ENCODE assay signal across 13 cellular contexts in the genomic region with DNA sequence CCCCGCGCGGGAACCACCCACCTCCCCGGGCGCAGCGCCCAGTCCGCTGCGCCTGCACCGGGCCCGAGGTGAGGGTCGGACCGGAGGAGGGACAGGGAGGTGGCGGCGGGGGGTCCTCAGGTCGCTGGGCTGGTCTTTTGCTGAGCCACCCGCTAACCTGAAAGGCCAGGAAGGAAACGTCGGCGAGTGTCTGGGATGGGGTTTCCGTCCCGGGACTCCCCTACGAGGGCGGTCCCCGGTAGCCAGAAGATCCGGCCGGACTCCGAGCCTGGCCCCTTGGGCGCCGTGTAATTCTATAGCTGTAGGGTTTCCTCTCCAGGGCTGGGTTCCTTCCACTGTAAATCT. TPM values are rescaled to one million over a fixed set of nuclear protein-coding genes. Genes with fewer than 3 reads are reported as not detected.
DNase-seq lines count a peak whose midpoint lies in the region; ATAC-seq, FAIRE-seq and TF ChIP-seq lines count a peak whose summit lies in the region.
"Had no signal": no experiment of that assay in that cellular context is flagged by ENCODE, and none has a peak within 500 bp of the region (broad histone marks: within the 10 kb centered on the region; RNA-seq: fewer than 3 reads in every experiment).

No MANE protein-coding gene starts in this region.

- intact Hi-C loops in ascending aorta (cut with DNase I): loop anchor here (5.0 kb wide), 2 partner anchors 402 to 523 kb away; a partner anchor contains a TSS
- intact Hi-C loops in kidney (cut with DNase I): loop anchor here (5.0 kb wide), 1 partner anchor 402 kb away; no protein-coding TSS in a partner anchor

- H3K4me3 ChIP-seq in H7 (ENCODE audit: insufficient read depth, low read depth, low read length) (peak overlapping the region; percentile 3; the same call in 1 of the 2 replicates), ascending aorta (peak overlapping the region; percentile 23 to 83), kidney (ENCODE audit: low read length in 2 of 2) (peak overlapping the region; percentile 17 to 87)
- H3K4me3 ChIP-seq: SK-N-MC had no signal

- H3K27ac ChIP-seq in ascending aorta (peak overlapping the region; percentile 16 to 92), kidney (ENCODE audit: low read depth in 2 of 2, low read length in 2 of 2) (peak overlapping the region; percentile 81 to 90)
- H3K27ac ChIP-seq: epithelial cell of prostate, SK-N-MC had no signal

- TF ChIP-seq CTCF in ascending aorta (IDR thresholded peaks at IDR 0.05) (no peak), kidney (IDR thresholded peaks at IDR 0.05; ENCODE audit: borderline replicate concordance, extremely low read depth, insufficient read depth) (no peak)

- H3K9ac ChIP-seq in kidney (ENCODE audit: low read length in 2 of 2): peak overlapping the region; percentile 18 to 78

- no peak for FAIRE-seq in kidney (lab: Jason Lieb, UNC)

- no peaks in the 10 kb centered on the region for H3K9me3 ChIP-seq in ascending aorta
- H3K9me3 ChIP-seq in kidney (ENCODE audit: control insufficient read depth in 1 of 2, low read length in 2 of 2): no peaks in the 10 kb centered on the region

- no peaks in the 10 kb centered on the region for H3K9me3 Mint-ChIP-seq in stimulated activated memory B cell treated with anti-CD40 and anti-IgM and Interleukin-4, amounts not matched to agents 10 μg/mL and 1 μg/mL and 100 μg/mL, for 72 hours
- H3K9me3 Mint-ChIP-seq: activated CD4-positive, alpha-beta memory T cell treated with anti-CD3 and anti-CD28 coated beads, Interleukin-2, amount 10 ng/mL, durations not matched to agents 7 days and 5 days had no signal

- H3K36me3 ChIP-seq in H7 (replicated peaks; ENCODE audit: control insufficient read depth, insufficient read depth, low read length) (no peaks in the 10 kb centered on the region), ascending aorta (peaks cover 14 to 31% of the 10 kb centered on the region in 2 donors), kidney (ENCODE audit: control insufficient read depth in 1 of 2, insufficient read depth in 2 of 2, low read length in 2 of 2) (peaks cover 7 to 22% of the 10 kb centered on the region in 2 donors)

- peak overlapping the region; percentile 15 for H3K4me3 Mint-ChIP-seq in stimulated activated memory B cell treated with anti-CD40 and anti-IgM and Interleukin-4, amounts not matched to agents 10 μg/mL and 1 μg/mL and 100 μg/mL, for 72 hours
- H3K4me3 Mint-ChIP-seq: activated CD4-positive, alpha-beta memory T cell treated with anti-CD3 and anti-CD28 coated beads, Interleukin-2, amount 10 ng/mL, durations not matched to agents 7 days and 5 days had no signal

- H3K4me1 Mint-ChIP-seq in stimulated activated memory B cell treated with anti-CD40 and anti-IgM and Interleukin-4, amounts not matched to agents 10 μg/mL and 1 μg/mL and 100 μg/mL, for 72 hours: peaks cover 47% of the 10 kb centered on the region

- H3K4me1 ChIP-seq in ascending aorta: peaks cover 0 to 37% of the 10 kb centered on the region in 2 donors
- peaks cover 4 to 26% of the 10 kb centered on the region in 2 donors for H3K4me1 ChIP-seq in kidney (ENCODE audit: control insufficient read depth in 1 of 2, insufficient read depth in 1 of 2, low read depth in 1 of 2, low read length in 2 of 2)

- DNase-seq in H7 (peak; percentile 81), ascending aorta (ENCODE audit: low spot score in 2 of 2) (no peak), kidney (peak; percentile 72), germinal center (ENCODE audit: low spot score) (no peak), putamen (ENCODE audit: low spot score) (no peak), NCI-H2029 treated with DMSO at 0.1 percent for 48 hours (lab: John Stamatoyannopoulos, UW) (no peak)
- DNase-seq: activated CD4-positive, alpha-beta memory T cell treated with anti-CD3 and anti-CD28 coated beads, Interleukin-2, amount 10 ng/mL, durations not matched to agents 7 days and 5 days had no signal

- H3K36me3 Mint-ChIP-seq in stimulated activated memory B cell treated with anti-CD40 and anti-IgM and Interleukin-4, amounts not matched to agents 10 μg/mL and 1 μg/mL and 100 μg/mL, for 72 hours: no peaks in the 10 kb centered on the region

- H3K27me3 Mint-ChIP-seq in stimulated activated memory B cell treated with anti-CD40 and anti-IgM and Interleukin-4, amounts not matched to agents 10 μg/mL and 1 μg/mL and 100 μg/mL, for 72 hours: peaks cover 83% of the 10 kb centered on the region

- H3K27me3 ChIP-seq in H7 (ENCODE audit: control insufficient read depth, insufficient read depth, low read length) (peaks cover 98% of the 10 kb centered on the region), ascending aorta (no peaks in the 10 kb centered on the region)

- no peak overlapping the region for H3K27ac Mint-ChIP-seq in stimulated activated memory B cell treated with anti-CD40 and anti-IgM and Interleukin-4, amounts not matched to agents 10 μg/mL and 1 μg/mL and 100 μg/mL, for 72 hours
- H3K27ac Mint-ChIP-seq: activated CD4-positive, alpha-beta memory T cell treated with anti-CD3 and anti-CD28 coated beads, Interleukin-2, amount 10 ng/mL, durations not matched to agents 7 days and 5 days had no signal

- no peak for ATAC-seq in stimulated activated memory B cell treated with anti-CD40 and anti-IgM and Interleukin-4, amounts not matched to agents 10 μg/mL and 1 μg/mL and 100 μg/mL, for 72 hours
- no peak for ATAC-seq in GM18870 (IDR thresholded peaks at IDR 0.05; ENCODE audit: unreplicated experiment)
- ATAC-seq: left lobe of liver, sciatic nerve had no signal

RNA-seq across cellular contexts. Expression of a gene that starts 5.0 kb away (rescaled TPM):
- total RNA-seq in H7 (2014; rRNA removed; shearing (Covaris generic)): not detected in 2 replicates
- total RNA-seq in ascending aorta (100 TPM), kidney (66.4 TPM)
- polyA plus RNA-seq in kidney (ENCODE audit: insufficient read depth, low read depth, low replicate concordance): 122 TPM
- total RNA-seq: activated CD4-positive, alpha-beta memory T cell treated with anti-CD3 and anti-CD28 coated beads, Interleukin-2, amount 10 ng/mL, durations not matched to agents 7 days and 5 days had no signal

RNA-seq across cellular contexts. Expression of a gene that starts 47.5 kb away (rescaled TPM):
- total RNA-seq in H7 (2014; rRNA removed; shearing (Covaris generic)): not detected in 2 replicates
- total RNA-seq in ascending aorta (not detected), kidney (not detected)
- polyA plus RNA-seq in kidney (ENCODE audit: insufficient read depth, low read depth, low replicate concordance): not detected
- total RNA-seq: activated CD4-positive, alpha-beta memory T cell treated with anti-CD3 and anti-CD28 coated beads, Interleukin-2, amount 10 ng/mL, durations not matched to agents 7 days and 5 days; left lobe of liver; sciatic nerve had no signal

Comparison
In these comparisons a context has a peak if more than half of its experiments do, and no peak if none do; other contexts are left out.
1. DNase-seq: peak in H7 (single experiment) and kidney (single experiment); none in ascending aorta (0 of 2), germinal center (single experiment), putamen (single experiment) and NCI-H2029 treated with DMSO at 0.1 percent for 48 hours (single experiment).
2. H3K4me3 ChIP-seq: peak in every context shown above with its lines; median percentile 53 in ascending aorta; 52 in kidney; 3 in H7.
3. RNA of a gene that starts 5.0 kb away (total RNA-seq): 100 TPM in ascending aorta (single experiment) and 66.4 TPM in kidney (single experiment); not detected in H7; every median in the first group is over 10 times any median in the second.